ENCODE assay signal across 16 cellular contexts in the genomic region with DNA sequence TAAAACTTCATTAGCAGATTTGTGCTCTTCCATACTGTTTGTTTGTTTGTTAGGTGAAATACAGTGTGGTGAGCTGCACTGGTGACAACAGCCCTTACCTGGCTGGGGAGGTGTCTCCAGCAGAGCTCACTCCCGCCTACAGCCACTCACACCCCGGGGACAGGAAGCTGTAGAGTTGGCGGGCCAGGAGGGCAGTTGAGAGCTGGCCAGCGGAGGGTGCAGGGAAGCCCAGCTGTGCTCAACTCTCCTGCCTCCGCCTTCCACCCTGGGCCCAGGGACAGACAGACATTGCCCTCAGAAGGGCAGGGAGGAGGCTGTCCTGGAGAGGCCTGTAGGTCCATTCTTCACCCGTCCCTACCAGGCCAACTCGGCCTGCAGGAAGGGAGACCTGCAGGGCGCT. TPM values are rescaled to one million over a fixed set of nuclear protein-coding genes. Genes with fewer than 3 reads are reported as not detected.
"Had no signal": no experiment of that assay in that cellular context is flagged by ENCODE, and none has a peak within 500 bp of the region (broad histone marks: within the 10 kb centered on the region; RNA-seq: fewer than 3 reads in every experiment).

No MANE protein-coding gene starts in this region.

- H3K27ac ChIP-seq: testis, upper lobe of right lung had no signal

- DNase-seq: activated CD4-positive, alpha-beta T cell treated with anti-CD3 and anti-CD28 coated beads for 1 hour; activated CD4-positive, alpha-beta T cell treated with anti-CD3 and anti-CD28 coated beads, Interleukin-2, amount 50 U/mL, for 4 hours; activated naive CD4-positive, alpha-beta T cell treated with anti-CD3 and anti-CD28 coated beads, Interleukin-2, amount 10 ng/mL, durations not matched to agents 7 days and 5 days; activated T-cell treated with anti-CD3 and anti-CD28 coated beads, Interleukin-2, amount 50 U/mL, for 1 hour; islet precursor cell; left ventricle myocardium superior; occipital lobe; stimulated activated naive CD8-positive, alpha-beta T cell treated with anti-CD3 and anti-CD28 coated beads, Interleukin-15, Interleukin-2, amounts not matched to agents 100 U/mL and 50 U/mL, for 24 hours; T1000; testis; upper lobe of right lung had no signal

- ATAC-seq: left ventricle myocardium superior; stimulated activated naive CD8-positive, alpha-beta T cell treated with anti-CD3 and anti-CD28 coated beads, Interleukin-15, Interleukin-2, amounts not matched to agents 100 U/mL and 50 U/mL, for 24 hours; upper lobe of right lung had no signal

RNA-seq across cellular contexts. Expression of gene PVALEF, which starts 48.6 kb away (rescaled TPM):
- total RNA-seq: activated T-helper 2 cell treated with anti-CD3 and anti-CD28 coated beads, Interferon-gamma antibody, Interleukin-2, Interleukin-4, amounts not matched to agents 10 μg/mL and 5 μg/mL and 100 μg/mL, durations not matched to agents 14 hours and 24 hours and 36 hours; astrocyte; mesenteric fat pad; occipital lobe; posterior vena cava; skeletal muscle tissue; testis; upper lobe of right lung had no signal
